ENCODE assay signal across 18 cellular contexts in genomic region chr6:14252271-14252850, GRCh38.
DNase-seq lines count a peak whose midpoint lies in the region; ATAC-seq and TF ChIP-seq lines count a peak whose summit lies in the region.
"Had no signal": no experiment of that assay in that cellular context is flagged by ENCODE, and none has a peak within 500 bp of the region (broad histone marks: within the 10 kb centered on the region; RNA-seq: fewer than 3 reads in every experiment).

No MANE protein-coding gene starts in this region.

- ATAC-seq in GM19452 (IDR thresholded peaks at IDR 0.05; ENCODE audit: unreplicated experiment), result no peak
- ATAC-seq in GM18873 (IDR thresholded peaks at IDR 0.05; ENCODE audit: low FRiP score, unreplicated experiment), result no peak
- ATAC-seq: A549; CD8-positive, alpha-beta T cell; Right ventricle myocardium inferior had no signal

- DNase-seq in G401 (ENCODE audit: low spot score) (peak; percentile 93), NCI-H82 treated with DMSO at 0.1 percent for 48 hours (lab: John Stamatoyannopoulos, UW; ENCODE audit: unreplicated experiment) (peak; percentile 55), cerebellum (ENCODE audit: low spot score) (peak; percentile 81), osteocyte (ENCODE audit: extremely low spot score, unreplicated experiment) (peak; percentile 57), hepatocyte (ENCODE audit: low spot score) (no peak)
- DNase-seq: Calu3; CD8-positive, alpha-beta T cell; EL; MV-4-11; NCI-H187 treated with DMSO at 0.1 percent for 48 hours; NCI-H226; NCI-H524; NK-92 treated with Interleukin-12 subunit alpha and Interleukin-12 subunit beta, amount 100 ng/mL, for 24 hours had no signal

- H3K4me3 Mint-ChIP-seq in osteocyte (ENCODE audit: unreplicated experiment), result no peak overlapping the region
- H3K4me3 Mint-ChIP-seq: CD8-positive, alpha-beta T cell had no signal

- no peaks in the 10 kb centered on the region for H3K79me2 ChIP-seq in hepatocyte

- H3K9me3 ChIP-seq in hepatocyte (ENCODE audit: low read depth), result no peaks in the 10 kb centered on the region
- H3K9me3 ChIP-seq: A549 had no signal

- H2AFZ ChIP-seq in hepatocyte, result no peak overlapping the region

- no peak overlapping the region for H3K27ac ChIP-seq in hepatocyte
- H3K27ac ChIP-seq: A549; BLaER1 treated with 17β-estradiol and CSF1 and Interleukin-3, amounts not matched to agents 10 nM and 100 nM had no signal

- H4K20me1 ChIP-seq in hepatocyte (ENCODE audit: insufficient read depth, poor library complexity, severe bottlenecking), result no peaks in the 10 kb centered on the region
- H4K20me1 ChIP-seq: BLaER1 treated with 17β-estradiol and CSF1 and Interleukin-3, amounts not matched to agents 10 nM and 100 nM had no signal

- H3K27me3 Mint-ChIP-seq in osteocyte (ENCODE audit: unreplicated experiment), result peaks cover 23% of the 10 kb centered on the region

- H3K36me3 Mint-ChIP-seq in osteocyte (ENCODE audit: unreplicated experiment), result no peaks in the 10 kb centered on the region
- H3K36me3 Mint-ChIP-seq: CD8-positive, alpha-beta T cell had no signal

- TF ChIP-seq CTCF in osteocyte (IDR thresholded peaks at IDR 0.05), result no peak
- TF ChIP-seq CTCF in hepatocyte (IDR thresholded peaks at IDR 0.05; ENCODE audit: poor library complexity), result no peak

- H3K36me3 ChIP-seq in hepatocyte (replicated peaks; ENCODE audit: insufficient read depth, low read depth), result no peaks in the 10 kb centered on the region
- H3K36me3 ChIP-seq: BLaER1 treated with 17β-estradiol and CSF1 and Interleukin-3, amounts not matched to agents 10 nM and 100 nM had no signal

- H3K4me1 ChIP-seq in hepatocyte (ENCODE audit: insufficient read depth), result no peaks in the 10 kb centered on the region
- H3K4me1 ChIP-seq: A549 had no signal

- H3K4me2 ChIP-seq in hepatocyte, result no peak overlapping the region
- H3K4me2 ChIP-seq: A549; BLaER1 treated with 17β-estradiol and CSF1 and Interleukin-3, amounts not matched to agents 10 nM and 100 nM had no signal

- H3K4me3 ChIP-seq in hepatocyte, result no peak overlapping the region
- H3K4me3 ChIP-seq: A549; BLaER1 treated with 17β-estradiol and CSF1 and Interleukin-3, amounts not matched to agents 10 nM and 100 nM had no signal

- peaks cover 8% of the 10 kb centered on the region for H3K9me3 Mint-ChIP-seq in osteocyte (ENCODE audit: unreplicated experiment)
- H3K9me3 Mint-ChIP-seq: CD8-positive, alpha-beta T cell had no signal

- no peaks in the 10 kb centered on the region for H3K9me2 ChIP-seq in hepatocyte (replicated peaks; ENCODE audit: insufficient read depth)

- H3K4me1 Mint-ChIP-seq in osteocyte (ENCODE audit: unreplicated experiment), result no peaks in the 10 kb centered on the region

- no peak overlapping the region for H3K27ac Mint-ChIP-seq in osteocyte (ENCODE audit: unreplicated experiment)
- H3K27ac Mint-ChIP-seq: CD8-positive, alpha-beta T cell had no signal

- in situ Hi-C loops in G401 (cut with HindIII; ENCODE audit: low sequenced_read_pairs), result no loop called here

- WGBS in hepatocyte (ENCODE audit: low lambda C conversion rate, missing lambda C conversion rate), result 90% methylated on average over 10 of the region's 10 CpGs

- no peaks in the 10 kb centered on the region for H3K27me3 ChIP-seq in hepatocyte
- H3K27me3 ChIP-seq: BLaER1 treated with 17β-estradiol and CSF1 and Interleukin-3, amounts not matched to agents 10 nM and 100 nM had no signal
